In the genomic region with DNA sequence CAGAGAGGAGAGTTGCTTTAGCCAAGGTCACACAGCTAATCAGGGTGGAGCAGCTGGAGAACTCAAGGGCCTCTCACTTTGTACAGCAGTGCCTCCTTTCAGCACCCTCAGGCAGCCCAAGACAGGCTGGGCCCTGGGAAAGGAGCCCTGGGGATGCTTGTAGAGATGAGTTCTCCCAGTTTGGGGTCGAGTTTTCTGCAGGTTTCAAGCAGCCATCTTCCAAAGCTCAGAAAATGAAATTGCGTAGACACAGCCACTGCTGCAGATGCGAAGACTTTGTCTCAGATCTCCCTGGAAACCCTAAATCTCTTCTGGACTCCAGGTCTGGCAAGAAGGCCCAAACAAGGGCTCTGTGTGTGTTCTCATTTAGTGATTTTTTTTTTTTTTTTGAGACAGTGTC, we compare ENCODE assay signal across 27 cellular contexts.
"Had no signal": no experiment of that assay in that cellular context is flagged by ENCODE, and none has a peak within 500 bp of the region (broad histone marks: within the 10 kb centered on the region; RNA-seq: fewer than 3 reads in every experiment).

No MANE protein-coding gene starts in this region.

- ATAC-seq: natural killer cell; psoas muscle; right cardiac atrium; sciatic nerve; stimulated activated memory B cell treated with anti-CD40 and anti-IgM and Interleukin-4, amounts not matched to agents 10 μg/mL and 1 μg/mL and 100 μg/mL, for 72 hours; stimulated activated naive CD8-positive, alpha-beta T cell treated with anti-CD3 and anti-CD28 coated beads, Interleukin-15, amount 100 ng/mL, for 72 hours; stimulated activated naive CD8-positive, alpha-beta T cell treated with anti-CD3 and anti-CD28 coated beads, Interleukin-15, Interleukin-2, amounts not matched to agents 100 U/mL and 50 U/mL, for 24 hours had no signal

- H3K27me3 ChIP-seq: neural progenitor cell, ovary, testis, vagina had no signal

- DNase-seq: natural killer cell; occipital lobe; ovary; psoas muscle; right cardiac atrium; spleen; stimulated activated CD4-positive, alpha-beta T cell treated with anti-CD3 and anti-CD28 coated beads, Interleukin-12 subunit alpha, Interleukin-12 subunit beta, amount 100 ng/mL, for 4 hours; stimulated activated CD4-positive, alpha-beta T cell treated with anti-CD3 and anti-CD28 coated beads, Interleukin-1b, Interleukin-23, amount 100 ng/mL, for 48 hours; stimulated activated CD4-positive, alpha-beta T cell treated with anti-CD3 and anti-CD28 coated beads, Interleukin-4, amount 100 ng/mL, for 1 hour; stimulated activated CD4-positive, alpha-beta T cell treated with anti-CD3 and anti-CD28 coated beads, Interleukin-4, amount 100 ng/mL, for 4 hours; stimulated activated CD8-positive, alpha-beta memory T cell treated with anti-CD3 and anti-CD28 coated beads, Interleukin-4, amount 100 ng/mL, for 48 hours; stimulated activated naive CD4-positive, alpha-beta T cell; stimulated activated naive CD8-positive, alpha-beta T cell treated with anti-CD3 and anti-CD28 coated beads, Interleukin-15, amount 100 ng/mL, for 72 hours; stimulated activated naive CD8-positive, alpha-beta T cell treated with anti-CD3 and anti-CD28 coated beads, Interleukin-15, Interleukin-2, amounts not matched to agents 100 U/mL and 50 U/mL, for 24 hours; substantia nigra; testis; tibial artery; transverse colon; upper lobe of left lung had no signal

- H3K9ac ChIP-seq: neural progenitor cell, parathyroid adenoma had no signal

- H2AFZ ChIP-seq: neural progenitor cell, parathyroid adenoma had no signal

- H3K4me1 ChIP-seq: parathyroid adenoma, psoas muscle, spleen, testis, tibial artery, transverse colon, upper lobe of left lung, vagina had no signal

- H3K4me3 ChIP-seq: neural progenitor cell, ovary, psoas muscle, skin epidermis, smooth muscle cell, spleen, suprapubic skin, testis, tibial artery, transverse colon, upper lobe of left lung, vagina had no signal

- H3K36me3 ChIP-seq: neural progenitor cell, ovary, spleen, suprapubic skin, tibial artery, transverse colon, upper lobe of left lung, vagina had no signal

- H3K27ac ChIP-seq: neural progenitor cell, ovary, parathyroid adenoma, psoas muscle, skin epidermis, spleen, suprapubic skin, testis, tibial artery, transverse colon, upper lobe of left lung, vagina had no signal

- H3K4me2 ChIP-seq: neural progenitor cell, smooth muscle cell had no signal

- H3K79me2 ChIP-seq: parathyroid adenoma had no signal

- H3K9me3 ChIP-seq: ovary, psoas muscle, suprapubic skin, testis, tibial artery, transverse colon, upper lobe of left lung, vagina had no signal
